In the genomic region with DNA sequence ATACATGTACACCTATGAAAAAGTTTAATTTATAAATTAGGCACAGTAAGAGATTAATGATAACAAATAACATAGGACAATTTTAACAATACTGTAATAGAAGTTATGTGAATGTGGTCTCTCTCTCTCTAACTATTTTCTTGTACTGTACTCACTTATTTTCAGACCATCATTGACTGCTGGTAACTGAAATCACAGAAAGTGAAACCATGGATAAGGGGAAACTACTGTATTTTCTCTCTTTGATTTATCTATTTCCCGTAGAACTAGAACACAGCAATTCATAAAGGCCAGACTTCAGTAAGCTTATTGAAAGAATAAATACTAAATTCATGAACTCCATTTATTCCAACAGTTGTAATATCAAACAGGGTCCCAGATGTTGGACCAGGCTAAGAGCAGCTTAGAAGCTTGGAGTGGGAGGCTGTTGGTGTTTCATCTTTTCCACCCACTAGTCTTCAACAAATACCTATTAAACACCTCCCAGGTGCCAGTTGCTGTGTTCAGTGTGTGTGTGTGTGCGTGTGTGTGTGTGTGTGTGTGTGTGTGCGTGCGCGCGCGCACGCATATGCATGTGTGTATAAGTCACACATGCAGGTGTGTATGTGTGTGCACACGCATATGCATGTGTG, we compare ENCODE assay signal across 33 cellular contexts.
DNase-seq lines count a peak whose midpoint lies in the region; ATAC-seq and TF ChIP-seq lines count a peak whose summit lies in the region.
"Had no signal": no experiment of that assay in that cellular context is flagged by ENCODE, and none has a peak within 500 bp of the region (broad histone marks: within the 10 kb centered on the region; RNA-seq: fewer than 3 reads in every experiment).

No MANE protein-coding gene starts in this region.

- no peaks in the 10 kb centered on the region for H3K36me3 Mint-ChIP-seq in activated naive CD4-positive, alpha-beta T cell treated with anti-CD3 and anti-CD28 coated beads, Interleukin-2, amount 50 U/mL, for 72 hours
- peaks cover 0 to 28% (median 14%) of the 10 kb centered on the region in 3 donors for H3K36me3 Mint-ChIP-seq in naive thymus-derived CD8-positive, alpha-beta T cell
- no peaks in the 10 kb centered on the region for H3K36me3 Mint-ChIP-seq in activated T-helper 1 cell treated with anti-CD3 and anti-CD28 coated beads, Interleukin-12 subunit alpha, Interleukin-12 subunit beta, Interleukin-2, Interleukin-4 antibody, amounts not matched to agents 30 ng/mL and 10 ng/mL and 1 ng/mL, durations not matched to agents 14 hours and 24 hours and 36 hours (ENCODE audit: low read depth)

- POLR2A ChIA-PET in naive thymus-derived CD8-positive, alpha-beta T cell (lab: Charles Lee) = interaction anchor here (0.6 kb wide), 1 partner anchor 111 kb away, joined by 3 read pairs; no protein-coding TSS in a partner anchor

- no peaks in the 10 kb centered on the region for H3K9me3 ChIP-seq in DOHH2 (ENCODE audit: control insufficient read depth, insufficient read depth, low read length)
- H3K9me3 ChIP-seq: esophagus squamous epithelium, pancreas, stomach, uterus had no signal

- peaks cover 55% of the 10 kb centered on the region for H3K79me2 ChIP-seq in DOHH2 (ENCODE audit: control insufficient read depth, low read length)

- no peaks in the 10 kb centered on the region for H3F3A ChIP-seq in DOHH2 (ENCODE audit: control insufficient read depth, insufficient read depth)

- intact Hi-C loops in activated T-helper 1 cell treated with anti-CD3 and anti-CD28 coated beads, Interleukin-12 subunit alpha, Interleukin-12 subunit beta, Interleukin-2, Interleukin-4 antibody, amounts not matched to agents 30 ng/mL and 10 ng/mL and 1 ng/mL, durations not matched to agents 14 hours and 24 hours and 36 hours (cut with micrococcal nuclease) = no loop called here

- no peak overlapping the region for H3K4me3 ChIP-seq in DOHH2 (ENCODE audit: low read length)
- H3K4me3 ChIP-seq: esophagus squamous epithelium, GM12878, pancreas, skin epidermis, stomach, uterus had no signal

- ATAC-seq in activated naive CD4-positive, alpha-beta T cell treated with anti-CD3 and anti-CD28 coated beads, Interleukin-2, amount 50 U/mL, for 72 hours = peak; percentile 53 to 57
- ATAC-seq in naive thymus-derived CD8-positive, alpha-beta T cell = peak; percentile 65 to 82
- no peak for ATAC-seq in GM18907 (IDR thresholded peaks at IDR 0.05; ENCODE audit: unreplicated experiment)
- ATAC-seq: foreskin keratinocyte, GM12878, HCT116, left lobe of liver, pancreas had no signal

- H3K27me3 ChIP-seq in DOHH2 (ENCODE audit: control insufficient read depth, low read length) = no peaks in the 10 kb centered on the region
- H3K27me3 ChIP-seq: brain microvascular endothelial cell, esophagus squamous epithelium, foreskin keratinocyte, pancreas, stomach, uterus had no signal

- peak overlapping the region in 1 of 2 donors; percentile 73 for H3K27ac Mint-ChIP-seq in activated naive CD4-positive, alpha-beta T cell treated with anti-CD3 and anti-CD28 coated beads, Interleukin-2, amount 50 U/mL, for 72 hours
- H3K27ac Mint-ChIP-seq in naive thymus-derived CD8-positive, alpha-beta T cell = peak overlapping the region; percentile 45 to 94 (median 82)
- no peak overlapping the region for H3K27ac Mint-ChIP-seq in activated T-helper 1 cell treated with anti-CD3 and anti-CD28 coated beads, Interleukin-12 subunit alpha, Interleukin-12 subunit beta, Interleukin-2, Interleukin-4 antibody, amounts not matched to agents 30 ng/mL and 10 ng/mL and 1 ng/mL, durations not matched to agents 14 hours and 24 hours and 36 hours
- H3K27ac Mint-ChIP-seq: activated CD4-positive, alpha-beta T cell treated with anti-CD3 and anti-CD28 coated beads, Interleukin-2, amount 10 ng/mL, durations not matched to agents 7 days and 5 days had no signal

- peaks cover 30 to 74% (median 62%) of the 10 kb centered on the region in 4 donors for H3K4me1 Mint-ChIP-seq in naive thymus-derived CD8-positive, alpha-beta T cell
- H3K4me1 Mint-ChIP-seq in activated T-helper 1 cell treated with anti-CD3 and anti-CD28 coated beads, Interleukin-12 subunit alpha, Interleukin-12 subunit beta, Interleukin-2, Interleukin-4 antibody, amounts not matched to agents 30 ng/mL and 10 ng/mL and 1 ng/mL, durations not matched to agents 14 hours and 24 hours and 36 hours (ENCODE audit: low read depth) = no peaks in the 10 kb centered on the region
- H3K4me1 Mint-ChIP-seq: neural crest cell had no signal

- H3K27ac ChIP-seq in DOHH2 (ENCODE audit: low read depth, low read length) = no peak overlapping the region
- H3K27ac ChIP-seq: brain microvascular endothelial cell, esophagus squamous epithelium, foreskin keratinocyte, pancreas, skin epidermis, stomach, uterus had no signal

- H3K9me3 Mint-ChIP-seq in activated naive CD4-positive, alpha-beta T cell treated with anti-CD3 and anti-CD28 coated beads, Interleukin-2, amount 50 U/mL, for 72 hours = no peaks in the 10 kb centered on the region
- no peaks in the 10 kb centered on the region for H3K9me3 Mint-ChIP-seq in naive thymus-derived CD8-positive, alpha-beta T cell
- H3K9me3 Mint-ChIP-seq in activated T-helper 1 cell treated with anti-CD3 and anti-CD28 coated beads, Interleukin-12 subunit alpha, Interleukin-12 subunit beta, Interleukin-2, Interleukin-4 antibody, amounts not matched to agents 30 ng/mL and 10 ng/mL and 1 ng/mL, durations not matched to agents 14 hours and 24 hours and 36 hours = no peaks in the 10 kb centered on the region
- H3K9me3 Mint-ChIP-seq: activated CD4-positive, alpha-beta T cell treated with anti-CD3 and anti-CD28 coated beads, Interleukin-2, amount 10 ng/mL, durations not matched to agents 7 days and 5 days; IgD-negative memory B cell; neural crest cell had no signal

- peak overlapping the region; percentile 22; the same call in 1 of the 2 replicates for H3K4me2 ChIP-seq in DOHH2 (ENCODE audit: low read length)

- peak overlapping the region; percentile 26 to 71 (median 54) for H3K4me3 Mint-ChIP-seq in naive thymus-derived CD8-positive, alpha-beta T cell
- no peak overlapping the region for H3K4me3 Mint-ChIP-seq in activated T-helper 1 cell treated with anti-CD3 and anti-CD28 coated beads, Interleukin-12 subunit alpha, Interleukin-12 subunit beta, Interleukin-2, Interleukin-4 antibody, amounts not matched to agents 30 ng/mL and 10 ng/mL and 1 ng/mL, durations not matched to agents 14 hours and 24 hours and 36 hours
- H3K4me3 Mint-ChIP-seq: activated CD4-positive, alpha-beta T cell treated with anti-CD3 and anti-CD28 coated beads, Interleukin-2, amount 10 ng/mL, durations not matched to agents 7 days and 5 days; IgD-negative memory B cell; neural crest cell had no signal

- no peaks in the 10 kb centered on the region for H3K9me2 ChIP-seq in DOHH2 (replicated peaks; ENCODE audit: control insufficient read depth, low read length)

- no peak for TF ChIP-seq CTCF in DOHH2 (IDR thresholded peaks at IDR 0.05; ENCODE audit: low read depth, low read length, poor library complexity, severe bottlenecking)

- H3K4me1 ChIP-seq in DOHH2 (ENCODE audit: control insufficient read depth, low read length) = peaks cover 31% of the 10 kb centered on the region
- H3K4me1 ChIP-seq: foreskin keratinocyte, uterus had no signal

- H4K20me1 ChIP-seq in DOHH2 (ENCODE audit: control insufficient read depth, insufficient read depth, low read depth, low read length) = 0 out of 2 replicates have a peak, but pooled peaks cover 10% of the 10 kb centered on the region

- peaks cover 7% of the 10 kb centered on the region; the same call in 1 of the 2 replicates for H3K36me3 ChIP-seq in DOHH2 (ENCODE audit: control insufficient read depth, low read length)
- H3K36me3 ChIP-seq: brain microvascular endothelial cell, esophagus squamous epithelium, pancreas, stomach, uterus had no signal

- DNase-seq in activated T-cell treated with anti-CD3 and anti-CD28 coated beads for 4 hours (peak; percentile 10), D341Med (ENCODE audit: low spot score) (no peak)
- DNase-seq in activated T-cell treated with anti-CD3 and anti-CD28 coated beads, Interleukin-2, amount 50 U/mL, for 48 hours = no peak
- no peak for DNase-seq in activated naive CD4-positive, alpha-beta T cell treated with anti-CD3 and anti-CD28 coated beads, Interleukin-2, amount 50 U/mL, for 72 hours (ENCODE audit: low spot score in 2 of 2)
- peak in 2 of 10 donors; percentile 25 to 33 for DNase-seq in naive thymus-derived CD8-positive, alpha-beta T cell
- no peak for DNase-seq in activated T-helper 1 cell treated with anti-CD3 and anti-CD28 coated beads, Interleukin-12 subunit alpha, Interleukin-12 subunit beta, Interleukin-2, Interleukin-4 antibody, amounts not matched to agents 30 ng/mL and 10 ng/mL and 1 ng/mL, durations not matched to agents 14 hours and 24 hours and 36 hours (ENCODE audit: low spot score)
- DNase-seq: activated CD4-positive, alpha-beta T cell treated with anti-CD3 and anti-CD28 coated beads, Interleukin-2, amount 10 ng/mL, durations not matched to agents 7 days and 5 days; activated effector memory CD4-positive, alpha-beta T cell treated with Interleukin-2 at 50 U/mL for 16 hours; amygdala; brain microvascular endothelial cell; cerebellar nuclear complex; dermis blood vessel endothelial cell; DMS 273 treated with DMSO at 0.1 percent for 48 hours; esophagus squamous epithelium; foreskin keratinocyte; head of caudate nucleus; NCI-H1048; NCI-H1694 treated with DMSO at 0.1 percent for 48 hours; NCI-H446 treated with DMSO at 0.1 percent for 48 hours; NCI-H774; pancreas; retina; SHP77 treated with DMSO at 0.1 percent for 48 hours; stomach; uterus had no signal

- H3K27me3 Mint-ChIP-seq in naive thymus-derived CD8-positive, alpha-beta T cell = no peaks in the 10 kb centered on the region
- peaks cover 33% of the 10 kb centered on the region for H3K27me3 Mint-ChIP-seq in activated T-helper 1 cell treated with anti-CD3 and anti-CD28 coated beads, Interleukin-12 subunit alpha, Interleukin-12 subunit beta, Interleukin-2, Interleukin-4 antibody, amounts not matched to agents 30 ng/mL and 10 ng/mL and 1 ng/mL, durations not matched to agents 14 hours and 24 hours and 36 hours (ENCODE audit: insufficient read depth)
